Comparison of ENCODE assay signal across 1 cellular context in genomic region chr4:40908702-40909362, GRCh38.
TF ChIP-seq lines count a peak whose summit lies in the region.

No MANE protein-coding gene starts in this region.

TF ChIP-seq in HepG2, 621 proteins besides CTCF, POLR2A, EP300 and RAD21 (continued from another document):
- TF ChIP-seq FOXP4 (CRISPR knock-in tag; IDR thresholded peaks at IDR 0.05): no peak
